ENCODE assay signal across 8 cellular contexts in the genomic region with DNA sequence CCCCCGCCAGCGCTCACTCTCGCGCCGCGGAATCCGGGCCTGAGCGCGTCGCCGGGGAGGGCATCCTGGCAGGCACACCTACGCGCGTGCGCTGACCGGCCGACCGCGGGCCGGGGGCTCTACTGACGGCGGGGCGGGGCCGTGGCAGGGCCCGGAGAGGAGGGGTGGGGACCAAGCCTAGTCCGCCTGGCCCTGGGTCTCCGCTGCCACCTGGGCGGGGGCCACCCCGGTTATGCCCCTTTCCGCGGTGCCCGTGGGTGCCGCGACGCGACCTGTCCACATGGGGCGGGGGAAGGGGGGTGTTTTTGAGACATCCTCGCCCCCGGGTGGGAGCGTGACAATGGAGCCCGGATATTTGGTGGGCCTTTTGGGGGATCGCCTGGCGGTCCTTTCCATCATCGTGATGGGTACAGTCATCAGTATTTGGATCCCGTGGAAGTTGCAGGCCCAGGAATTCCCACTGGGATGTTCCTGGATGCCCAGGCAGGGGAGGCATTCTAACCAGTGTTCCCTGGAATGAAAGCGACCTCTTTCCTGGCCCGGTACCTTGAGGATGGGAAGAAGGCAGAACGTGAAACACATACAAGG. TPM values are rescaled to one million over a fixed set of nuclear protein-coding genes. Genes with fewer than 3 reads are reported as not detected.
DNase-seq lines count a peak whose midpoint lies in the region; ATAC-seq and TF ChIP-seq lines count a peak whose summit lies in the region.

No MANE protein-coding gene starts in this region.

- DNase-seq in breast epithelium (ENCODE audit: low spot score in 2 of 2) (no peak), MCF 10A (ENCODE audit: unreplicated experiment) (no peak), coronary artery (ENCODE audit: low spot score) (no peak), uterus (peak in 1 of 2 donors; percentile 31)
- DNase-seq in activated naive CD4-positive, alpha-beta T cell treated with anti-CD3 and anti-CD28 coated beads, Interleukin-2, amount 10 ng/mL, durations not matched to agents 7 days and 5 days = no peak

- H3K27me3 ChIP-seq in breast epithelium (peaks cover 5 to 21% of the 10 kb centered on the region in 2 donors), mucosa of rectum (ENCODE audit: control insufficient read depth in 2 of 2, insufficient read depth in 2 of 2, low read length in 2 of 2) (peaks cover 12 to 16% of the 10 kb centered on the region in 2 donors), uterus (no peaks in the 10 kb centered on the region)

- no peaks in the 10 kb centered on the region for H3K9me3 ChIP-seq in breast epithelium
- no peaks in the 10 kb centered on the region for H3K9me3 ChIP-seq in mucosa of rectum (ENCODE audit: control insufficient read depth in 2 of 2, low read length in 2 of 2)
- H3K9me3 ChIP-seq in uterus = no peaks in the 10 kb centered on the region

- H3K36me3 Mint-ChIP-seq in MCF 10A (ENCODE audit: insufficient read depth, unreplicated experiment) = no peaks in the 10 kb centered on the region
- H3K36me3 Mint-ChIP-seq in activated naive CD4-positive, alpha-beta T cell treated with anti-CD3 and anti-CD28 coated beads, Interleukin-2, amount 10 ng/mL, durations not matched to agents 7 days and 5 days = peaks cover 2% of the 10 kb centered on the region

- peaks cover 13% of the 10 kb centered on the region for H3K4me1 Mint-ChIP-seq in MCF 10A (ENCODE audit: insufficient read depth, unreplicated experiment)
- H3K4me1 Mint-ChIP-seq in activated naive CD4-positive, alpha-beta T cell treated with anti-CD3 and anti-CD28 coated beads, Interleukin-2, amount 10 ng/mL, durations not matched to agents 7 days and 5 days = peaks cover 15% of the 10 kb centered on the region

- H3K27ac ChIP-seq in breast epithelium = no peak overlapping the region
- H3K27ac ChIP-seq in coronary artery = peak overlapping the region in 1 of 2 donors; percentile 9
- no peak overlapping the region for H3K27ac ChIP-seq in mucosa of rectum (ENCODE audit: low read depth in 2 of 2, low read length in 2 of 2)
- H3K27ac ChIP-seq in uterus = peak overlapping the region; percentile 70 to 83

- TF ChIP-seq POLR2A in breast epithelium (IDR thresholded peaks at IDR 0.05) (no peak), uterus (IDR thresholded peaks at IDR 0.05) (no peak)

- H3K27ac Mint-ChIP-seq in MCF 10A (ENCODE audit: low read depth, unreplicated experiment) = no peak overlapping the region
- no peak overlapping the region for H3K27ac Mint-ChIP-seq in activated naive CD4-positive, alpha-beta T cell treated with anti-CD3 and anti-CD28 coated beads, Interleukin-2, amount 10 ng/mL, durations not matched to agents 7 days and 5 days

- H3K4me1 ChIP-seq in breast epithelium (peaks cover 0 to 15% of the 10 kb centered on the region in 2 donors), mucosa of rectum (ENCODE audit: control insufficient read depth in 2 of 2, insufficient read depth in 2 of 2, low read length in 2 of 2) (peaks cover 2% of the 10 kb centered on the region in 2 donors), uterus (no peaks in the 10 kb centered on the region)

- H3K4me3 Mint-ChIP-seq in MCF 10A (ENCODE audit: unreplicated experiment) = no peak overlapping the region
- H3K4me3 Mint-ChIP-seq in activated naive CD4-positive, alpha-beta T cell treated with anti-CD3 and anti-CD28 coated beads, Interleukin-2, amount 10 ng/mL, durations not matched to agents 7 days and 5 days = no peak overlapping the region

- peaks cover 36% of the 10 kb centered on the region for H3K27me3 Mint-ChIP-seq in MCF 10A (ENCODE audit: insufficient read depth, unreplicated experiment)
- H3K27me3 Mint-ChIP-seq in activated naive CD4-positive, alpha-beta T cell treated with anti-CD3 and anti-CD28 coated beads, Interleukin-2, amount 10 ng/mL, durations not matched to agents 7 days and 5 days = peaks cover 64% of the 10 kb centered on the region

- H3K36me3 ChIP-seq in breast epithelium = no peaks in the 10 kb centered on the region
- H3K36me3 ChIP-seq in mucosa of rectum (ENCODE audit: control insufficient read depth in 2 of 2, insufficient read depth in 2 of 2, low read length in 2 of 2) = no peaks in the 10 kb centered on the region
- H3K36me3 ChIP-seq in uterus = no peaks in the 10 kb centered on the region

- intact Hi-C loops in breast epithelium (cut with DNase I; ENCODE audit: low total_unique reads) (no loop called here), MCF 10A (cut with micrococcal nuclease) (no loop called here), uterus (cut with DNase I; ENCODE audit: low total_unique reads) (no loop called here)

- POLR2A ChIA-PET in MCF 10A (lab: Yijun Ruan, JAX) = no interaction called here

- H3K9me3 Mint-ChIP-seq in MCF 10A (ENCODE audit: unreplicated experiment) = no peaks in the 10 kb centered on the region
- no peaks in the 10 kb centered on the region for H3K9me3 Mint-ChIP-seq in activated naive CD4-positive, alpha-beta T cell treated with anti-CD3 and anti-CD28 coated beads, Interleukin-2, amount 10 ng/mL, durations not matched to agents 7 days and 5 days

- ATAC-seq in HG02571 (IDR thresholded peaks at IDR 0.05; ENCODE audit: unreplicated experiment) (no peak), GM21528 (IDR thresholded peaks at IDR 0.05; ENCODE audit: low FRiP score, unreplicated experiment) (no peak)

- TF ChIP-seq CTCF in breast epithelium (IDR thresholded peaks at IDR 0.05) (no peak), MCF 10A (IDR thresholded peaks at IDR 0.05; ENCODE audit: unreplicated experiment) (no peak), coronary artery (IDR thresholded peaks at IDR 0.05) (no peak), uterus (IDR thresholded peaks at IDR 0.05) (no peak)

- CTCF ChIA-PET in MCF 10A (lab: Yijun Ruan, JAX) = no interaction called here
- CTCF ChIA-PET in activated naive CD4-positive, alpha-beta T cell treated with anti-CD3 and anti-CD28 coated beads, Interleukin-2, amount 10 ng/mL, durations not matched to agents 7 days and 5 days (lab: Charles Lee) = no interaction called here

- BruUV-seq in MCF 10A (replicated peaks; lab: Mats Ljungman, UMichigan) = no TSS peak

- H3K4me3 ChIP-seq in breast epithelium (peak overlapping the region; percentile 54 to 70 (median 56)), coronary artery (peak overlapping the region; percentile 73), mucosa of rectum (ENCODE audit: low read length in 2 of 2) (peak overlapping the region; percentile 68 to 72), uterus (peak overlapping the region; percentile 50 to 61)

- H3K9ac ChIP-seq in mucosa of rectum (ENCODE audit: low read depth in 1 of 2, low read length in 2 of 2) = no peak overlapping the region

RNA-seq across cellular contexts. Expression of gene NCAM1, which starts 2.2 kb away (rescaled TPM):
- total RNA-seq in breast epithelium (10 to 100 TPM in 1 of 3 donors, 1 to 10 TPM in 2; 3.6 to 17.9 (median 6.1) TPM), MCF 10A (2022) (0.19 and 0.39 TPM in 2 replicates), uterus (100 to 1,000 TPM in 3 of 4 donors, 10 to 100 TPM in 1; 54.4 to 210 (median 171) TPM)

Comparison
In these comparisons a context has a peak if more than half of its experiments do, and no peak if none do; other contexts are left out.
1. H3K27ac ChIP-seq: peak in uterus (2 of 2); none in breast epithelium (0 of 2) and mucosa of rectum (0 of 2).
2. Peak in every context shown above with its lines, with median percentiles within 50 percentile points of each other: H3K4me3 ChIP-seq.